8 cellular contexts compared by ENCODE assay signal in genomic region chr6:139369568-139370046, GRCh38. TPM values are rescaled to one million over a fixed set of nuclear protein-coding genes. Genes with fewer than 3 reads are reported as not detected.
DNase-seq lines count a peak whose midpoint lies in the region; ATAC-seq, FAIRE-seq and TF ChIP-seq lines count a peak whose summit lies in the region.

No MANE protein-coding gene starts in this region.

- TF ChIP-seq CTCF in Peyer's patch (IDR thresholded peaks at IDR 0.05) (peak; percentile 49 to 88 (median 78)), choroid plexus epithelial cell (conservative IDR thresholded peaks at IDR 0.05; ENCODE audit: low read depth, low read length) (peak; percentile 73)

- H2BK120ac ChIP-seq in mesenchymal stem cell (ENCODE audit: low read depth, low read length): no peak overlapping the region

- H2AK5ac ChIP-seq in mesenchymal stem cell (ENCODE audit: low read length, severe bottlenecking): no peak overlapping the region

- H4K8ac ChIP-seq in mesenchymal stem cell (ENCODE audit: low read length): no peak overlapping the region

- H3K9me3 ChIP-seq in Peyer's patch (no peaks in the 10 kb centered on the region), mesenchymal stem cell (ENCODE audit: control insufficient read depth, low read length) (no peaks in the 10 kb centered on the region)

- H3K4me1 ChIP-seq in Peyer's patch: peaks cover 0 to 10% (median 5%) of the 10 kb centered on the region in 4 donors
- peaks cover 5% of the 10 kb centered on the region for H3K4me1 ChIP-seq in mesenchymal stem cell (ENCODE audit: control insufficient read depth, insufficient read depth, low read depth, low read length)

- no peak for ATAC-seq in HG03378 (IDR thresholded peaks at IDR 0.05; ENCODE audit: unreplicated experiment)

- no peak overlapping the region for H3K4me2 ChIP-seq in mesenchymal stem cell (ENCODE audit: low read length, poor library complexity, severe bottlenecking)

- H3K14ac ChIP-seq in mesenchymal stem cell (ENCODE audit: low read length in 2 of 2): no peak overlapping the region

- H3K36me3 ChIP-seq in Peyer's patch (peaks cover 0 to 16% (median 0%) of the 10 kb centered on the region in 3 donors), mesenchymal stem cell (ENCODE audit: control insufficient read depth in 1 of 2, insufficient read depth in 2 of 2, low read depth in 1 of 2, low read length in 2 of 2) (peaks cover 11 to 21% of the 10 kb centered on the region in 2 experiments)

- no peak overlapping the region for H3K18ac ChIP-seq in mesenchymal stem cell (ENCODE audit: low read depth in 1 of 2, low read length in 2 of 2)

- no peak overlapping the region for H3K4ac ChIP-seq in mesenchymal stem cell (ENCODE audit: low read depth in 1 of 2, low read length in 2 of 2)

- peak overlapping the region; percentile 99 for H3K9ac ChIP-seq in mesenchymal stem cell (ENCODE audit: low read length)

- H3K4me3 ChIP-seq in Peyer's patch (peak overlapping the region in 2 of 4 donors; percentile 36 to 77), choroid plexus epithelial cell (ENCODE audit: low read depth, low read length) (no peak overlapping the region), mesenchymal stem cell (ENCODE audit: insufficient read depth in 1 of 2, low read depth in 1 of 2, low read length in 2 of 2) (peak overlapping the region in 1 of 2 experiments; percentile 95)

- H2BK5ac ChIP-seq in mesenchymal stem cell (ENCODE audit: low read depth, low read length, poor library complexity, severe bottlenecking): no peak overlapping the region

- no peak for FAIRE-seq in HTR-8/SVneo (lab: Jason Lieb, UNC)

- H2BK15ac ChIP-seq in mesenchymal stem cell (ENCODE audit: low read depth, poor library complexity, severe bottlenecking): no peak overlapping the region

- H3K27ac ChIP-seq in Peyer's patch: peak overlapping the region in 3 of 4 donors; percentile 33 to 97 (median 95)
- peak overlapping the region; percentile 83 for H3K27ac ChIP-seq in mesenchymal stem cell (ENCODE audit: low read length, poor library complexity, severe bottlenecking)

- H2BK12ac ChIP-seq in mesenchymal stem cell (ENCODE audit: low read length in 2 of 2): no peak overlapping the region

- H4K91ac ChIP-seq in mesenchymal stem cell (ENCODE audit: low read length): no peak overlapping the region

- DNase-seq in DMS114 treated with DMSO at 0.1 percent for 48 hours (lab: John Stamatoyannopoulos, UW; ENCODE audit: unreplicated experiment) (peak; percentile 92), HT1080 (ENCODE audit: low read depth) (peak; percentile 24), Peyer's patch (no peak), choroid plexus epithelial cell (ENCODE audit: low read depth) (peak; percentile 85), mesenchymal stem cell (peak; percentile 85), HTR-8/SVneo (ENCODE audit: insufficient read length, low spot score) (no peak)
- no peak for DNase-seq in activated CD8-positive, alpha-beta memory T cell treated with anti-CD3 and anti-CD28 coated beads, Interleukin-2, amount 50 U/mL, for 4 hours

- H2AFZ ChIP-seq in mesenchymal stem cell (ENCODE audit: low read depth, low read length): no peak overlapping the region

- TF ChIP-seq POLR2A in Peyer's patch (IDR thresholded peaks at IDR 0.05): no peak

- no peak overlapping the region for H3K23ac ChIP-seq in mesenchymal stem cell (ENCODE audit: low read length in 2 of 2)

- WGBS in mesenchymal stem cell: 2% methylated on average over 7 of the region's 8 CpGs

- H3K79me1 ChIP-seq in mesenchymal stem cell (replicated peaks; ENCODE audit: low read length, poor library complexity, severe bottlenecking): no peaks in the 10 kb centered on the region

- H3K27me3 ChIP-seq in Peyer's patch (no peaks in the 10 kb centered on the region), mesenchymal stem cell (ENCODE audit: control insufficient read depth in 1 of 2, insufficient read depth in 1 of 2, low read length in 2 of 2) (no peaks in the 10 kb centered on the region)

RNA-seq across cellular contexts. Expression of gene CITED2, which starts 4.8 kb away (rescaled TPM):
- total RNA-seq in HT1080 (2014; rRNA removed; shearing (Covaris generic)): 54.5 and 82.3 TPM in 2 replicates
- 72.2 and 74.7 TPM in 2 replicates for polyA plus RNA-seq in HT1080 (2015; cell fraction: cytosol; rRNA removed)
- polyA plus RNA-seq in HT1080 (2015; cell fraction: nucleus; rRNA removed): 97.8 and 98.5 TPM in 2 replicates
- 100 to 1,000 TPM in 1 of 4 donors, 10 to 100 TPM in 3; 67.7 to 122 (median 83.1) TPM for total RNA-seq in Peyer's patch
- 334 TPM for polyA plus RNA-seq in mesenchymal stem cell (2013, experiment 1 of 2)
- polyA plus RNA-seq in mesenchymal stem cell (2013, experiment 2 of 2): 337 TPM

Comparison
In these comparisons a context has a peak if more than half of its experiments do, and no peak if none do; other contexts are left out.
1. DNase-seq: peak in DMS114 treated with DMSO at 0.1 percent for 48 hours (single experiment), HT1080 (single experiment), choroid plexus epithelial cell (single experiment) and mesenchymal stem cell (single experiment); none in Peyer's patch (0 of 3), HTR-8/SVneo (single experiment) and activated CD8-positive, alpha-beta memory T cell treated with anti-CD3 and anti-CD28 coated beads, Interleukin-2, amount 50 U/mL, for 4 hours (single experiment).